8 cellular contexts compared by ENCODE assay signal in the genomic region with DNA sequence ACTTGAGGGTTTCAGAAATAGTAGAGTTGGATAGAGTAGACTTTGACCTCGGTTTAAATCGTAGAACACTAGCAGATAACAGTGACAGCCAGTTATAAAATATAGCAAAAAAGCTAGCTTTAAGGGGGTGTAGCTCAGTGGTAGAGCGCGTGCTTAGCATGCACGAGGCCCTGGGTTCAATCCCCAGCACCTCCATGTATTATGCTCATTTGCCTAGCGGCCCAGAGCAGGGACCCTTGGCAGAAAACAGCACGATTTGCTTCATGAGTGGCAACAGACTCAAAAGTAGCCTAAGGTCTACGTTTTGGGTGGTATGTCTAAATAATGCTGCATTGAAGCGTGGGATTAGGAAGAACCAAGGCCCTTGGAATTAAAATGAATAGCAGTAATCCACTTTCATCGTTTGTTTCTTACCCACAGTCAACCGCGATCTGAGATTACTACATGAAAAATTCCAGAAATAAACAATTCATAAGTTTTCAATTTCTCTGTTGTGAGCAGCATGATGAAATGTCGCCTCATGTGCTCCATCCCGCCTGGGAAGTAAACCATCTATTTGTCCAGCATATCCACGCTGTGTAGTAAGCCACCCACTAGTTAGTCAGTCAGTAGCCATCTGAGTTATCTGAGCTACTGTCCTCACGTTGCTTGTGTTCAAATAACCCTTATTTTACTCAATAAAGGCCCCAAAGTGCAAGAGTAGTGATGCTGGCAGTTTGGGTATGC.
A peak's percentile ranks its signal among the peaks of the same experiment; 100 is the strongest.
DNase-seq lines count a peak whose midpoint lies in the region; ATAC-seq and TF ChIP-seq lines count a peak whose summit lies in the region.

No MANE protein-coding gene starts in this region.

- POLR2A ChIA-PET in HEK293T (lab: Yijun Ruan, JAX), result interaction anchor here (0.9 to 1.4 kb wide), 5 partner anchors 16 to 275 kb away, joined by 3 to 4 read pairs (median 3); no protein-coding TSS in a partner anchor

- no peaks in the 10 kb centered on the region; the same call in 1 of the 2 replicates for H3K9me3 ChIP-seq in iPS DF 6.9 (ENCODE audit: control insufficient read depth, insufficient read depth, low read length)
- peaks cover 7% of the 10 kb centered on the region for H3K9me3 ChIP-seq in vagina

- H3K36me3 ChIP-seq in iPS DF 6.9 (ENCODE audit: control insufficient read depth, insufficient read depth, low read length) (no peaks in the 10 kb centered on the region), vagina (no peaks in the 10 kb centered on the region)

- ATAC-seq in HG03571 (IDR thresholded peaks at IDR 0.05; ENCODE audit: unreplicated experiment), result no peak

- H3K27me3 ChIP-seq in iPS DF 6.9 (ENCODE audit: control insufficient read depth, insufficient read depth, low read length) (no peaks in the 10 kb centered on the region), vagina (no peaks in the 10 kb centered on the region)

- H3K4me1 ChIP-seq in iPS DF 6.9 (ENCODE audit: control insufficient read depth, insufficient read depth, low read length) (no peaks in the 10 kb centered on the region), vagina (no peaks in the 10 kb centered on the region)

- no peak for TF ChIP-seq POLR2A in vagina (IDR thresholded peaks at IDR 0.05)

- intact Hi-C loops in vagina (cut with DNase I), result no loop called here

- no CpG with 5 or more reads among the region's 16 CpGs for WGBS in iPS DF 6.9 (ENCODE audit: insufficient coverage, insufficient read length)

- CTCF ChIA-PET in HEK293T (lab: Yijun Ruan, JAX), result interaction anchor here (0.5 to 1.2 kb wide), 2 partner anchors 127 to 214 kb away, joined by 3 read pairs; no protein-coding TSS in a partner anchor

- peak; percentile 78 for DNase-seq in COLO829 (ENCODE audit: low spot score)
- peak; percentile 33 for DNase-seq in HEK293T (ENCODE audit: extremely low spot score)
- peak; percentile 92 for DNase-seq in SK-MEL-5 (ENCODE audit: low read depth, low spot score)
- DNase-seq in iPS DF 6.9 (ENCODE audit: low read depth, low spot score), result no peak
- DNase-seq in AML-193 (lab: John Stamatoyannopoulos, UW), result no peak
- no peak for DNase-seq in DMS79 (lab: John Stamatoyannopoulos, UW)
- no peak for DNase-seq in vagina (ENCODE audit: extremely low spot score in 2 of 2)

- in situ Hi-C loops in SK-MEL-5 (cut with HindIII; ENCODE audit: low pct_unique_long_range_greater_than_20kb, low sequenced_read_pairs), result no loop called here

- TF ChIP-seq CTCF in vagina (IDR thresholded peaks at IDR 0.05), result no peak

- H3K27ac ChIP-seq in iPS DF 6.9 (ENCODE audit: low read length) (no peak overlapping the region), vagina (no peak overlapping the region)

- H3K4me3 ChIP-seq in iPS DF 6.9 (ENCODE audit: low read length), result peak overlapping the region; percentile 67; the same call in 1 of the 2 replicates
- peak overlapping the region in 1 of 2 donors; percentile 0 for H3K4me3 ChIP-seq in vagina

TF ChIP-seq in HEK293T, 16 proteins besides CTCF, POLR2A, EP300 and RAD21:
- TF ChIP-seq CTBP1 (IDR thresholded peaks at IDR 0.05; ENCODE audit: borderline replicate concordance) (no peak), SP1 (IDR thresholded peaks at IDR 0.05) (no peak), L3MBTL2 (conservative IDR thresholded peaks at IDR 0.05) (peak; percentile 85)
TF ChIP-seq in HEK293T: peak in this region for 1.

Comparison
In these comparisons a context has a peak if more than half of its experiments do, and no peak if none do; other contexts are left out.
1. DNase-seq: peak in COLO829 (single experiment), HEK293T (single experiment) and SK-MEL-5 (single experiment); none in iPS DF 6.9 (single experiment), AML-193 (0 of 2), DMS79 (single experiment) and vagina (0 of 2).